In the genomic region with DNA sequence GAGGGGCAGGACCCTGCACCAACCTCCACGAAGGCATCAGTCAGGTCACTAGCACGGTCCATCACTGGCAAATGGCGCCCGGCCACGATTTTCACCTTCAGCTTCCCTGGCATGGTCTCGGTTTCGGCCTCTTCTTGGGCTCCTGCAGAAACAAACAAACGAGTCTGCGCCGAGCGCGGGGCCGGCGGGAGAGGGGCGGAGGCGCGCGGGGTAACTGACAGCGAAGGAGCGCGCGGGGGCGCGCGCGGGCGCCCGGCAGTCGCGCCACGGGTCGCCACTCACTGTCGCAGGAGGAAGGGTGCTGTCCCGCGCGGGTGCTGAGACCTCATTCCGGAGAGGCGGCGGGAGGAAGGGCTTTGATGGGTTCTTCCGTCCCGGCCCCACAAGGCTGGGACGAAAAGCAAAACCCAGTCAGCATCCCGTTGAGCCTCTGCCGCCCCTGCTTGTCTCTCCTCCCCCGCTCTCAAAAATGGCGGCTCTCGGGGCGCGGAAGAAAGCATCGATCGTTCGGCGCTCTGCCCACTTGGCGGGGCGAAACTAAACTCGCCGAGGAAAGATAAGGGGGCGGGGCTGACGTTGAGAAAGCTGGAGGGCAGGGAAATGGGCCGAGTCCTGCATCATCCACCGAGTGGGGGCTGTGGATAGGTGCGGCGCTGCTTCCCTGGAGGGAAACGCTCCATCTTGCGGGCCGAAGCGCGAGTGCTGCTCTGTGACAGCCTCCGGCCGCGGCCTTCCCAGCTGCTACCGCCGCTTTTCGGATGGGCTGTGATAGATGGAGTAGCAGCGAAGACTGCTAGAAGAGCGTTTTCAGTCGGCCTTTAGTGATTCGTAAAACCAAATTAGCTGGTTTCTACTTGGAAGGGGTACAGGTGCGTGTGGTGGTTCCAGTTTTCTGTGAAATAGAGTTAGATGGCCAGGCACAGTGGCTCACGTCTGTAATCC, we compare ENCODE assay signal across 8 cellular contexts. TPM values are rescaled to one million over a fixed set of nuclear protein-coding genes. Genes with fewer than 3 reads are reported as not detected.
DNase-seq lines count a peak whose midpoint lies in the region; ATAC-seq and TF ChIP-seq lines count a peak whose summit lies in the region.

Gene C2CD5, minus strand, starts transcription at position 505 of the 942 bp plus-strand sequence. Its CDS starts 392 bp downstream, at position 113.

- peaks cover 18% of the 10 kb centered on the region for H3K79me2 ChIP-seq in SK-N-SH (ENCODE audit: insufficient read depth)

- no peaks in the 10 kb centered on the region for H3K9me2 ChIP-seq in SK-N-SH

- peaks cover 40% of the 10 kb centered on the region for H3K4me1 Mint-ChIP-seq in activated naive CD4-positive, alpha-beta T cell treated with anti-CD3 and anti-CD28 coated beads, Interleukin-2, amount 50 U/mL, for 24 hours

- peak within 1 kb of the TSS; percentile 95 for H3K4me3 Mint-ChIP-seq in activated naive CD4-positive, alpha-beta T cell treated with anti-CD3 and anti-CD28 coated beads, Interleukin-2, amount 50 U/mL, for 24 hours

- H3K36me3 Mint-ChIP-seq in activated naive CD4-positive, alpha-beta T cell treated with anti-CD3 and anti-CD28 coated beads, Interleukin-2, amount 50 U/mL, for 24 hours = peaks cover 8% of the 10 kb centered on the region

- peak; percentile 36 for TF ChIP-seq RAD21 in SK-N-SH (IDR thresholded peaks at IDR 0.05; ENCODE audit: low read length)

- TF ChIP-seq EP300 in SK-N-SH (IDR thresholded peaks at IDR 0.05; ENCODE audit: borderline replicate concordance in 1 of 2, low read depth in 1 of 2, low read length in 1 of 2) = no peak

- H3K4me2 ChIP-seq in SK-N-SH = peak within 1 kb of the TSS; percentile 79

- H3K27ac Mint-ChIP-seq in activated naive CD4-positive, alpha-beta T cell treated with anti-CD3 and anti-CD28 coated beads, Interleukin-2, amount 50 U/mL, for 24 hours = peak within 1 kb of the TSS; percentile 98

- no peaks in the 10 kb centered on the region for H3K9me3 ChIP-seq in SK-N-SH
- H3K9me3 ChIP-seq in testis = no peaks in the 10 kb centered on the region

- intact Hi-C loops in testis (cut with DNase I; ENCODE audit: low total_unique reads) = no loop called here

- H3K9me3 Mint-ChIP-seq in activated naive CD4-positive, alpha-beta T cell treated with anti-CD3 and anti-CD28 coated beads, Interleukin-2, amount 50 U/mL, for 24 hours = no peaks in the 10 kb centered on the region

- CTCF ChIA-PET in SK-N-SH (lab: Yijun Ruan, JAX) = interaction anchor here (0.7 to 1.5 kb wide), 5 partner anchors 12 to 463 kb away, joined by 3 to 6 read pairs (median 4); no protein-coding TSS in a partner anchor

- peak; percentile 20 for TF ChIP-seq CTCF in HFF-Myc (IDR thresholded peaks at IDR 0.05; ENCODE audit: low read depth, low read length, missing control alignments)
- TF ChIP-seq CTCF in SK-N-SH (IDR thresholded peaks at IDR 0.05) = peak; percentile 34
- TF ChIP-seq CTCF in omental fat pad (IDR thresholded peaks at IDR 0.05) = no peak
- peak in 1 of 3 experiments; percentile 24 for TF ChIP-seq CTCF in testis (IDR thresholded peaks at IDR 0.05)

- ATAC-seq in omental fat pad (ENCODE audit: low FRiP score) = peak; percentile 98

- H3K27me3 ChIP-seq in SK-N-SH (ENCODE audit: insufficient read depth) = no peaks in the 10 kb centered on the region
- H3K27me3 ChIP-seq in testis = no peaks in the 10 kb centered on the region

- peak within 1 kb of the TSS; percentile 77 for H3K4me3 ChIP-seq in GM08714 (ENCODE audit: low read length)
- peak within 1 kb of the TSS; percentile 87 for H3K4me3 ChIP-seq in HFF-Myc (replicated peaks; ENCODE audit: low read depth, low read length)
- peak within 1 kb of the TSS; percentile 77 for H3K4me3 ChIP-seq in SK-N-SH (ENCODE audit: low read depth in 2 of 2, low read length in 1 of 2)
- H3K4me3 ChIP-seq in testis = peak within 1 kb of the TSS; percentile 85 to 92

- peak within 1 kb of the TSS; percentile 99 for H2AFZ ChIP-seq in SK-N-SH (ENCODE audit: low read depth)

- H3K27me3 Mint-ChIP-seq in activated naive CD4-positive, alpha-beta T cell treated with anti-CD3 and anti-CD28 coated beads, Interleukin-2, amount 50 U/mL, for 24 hours = peaks cover 2% of the 10 kb centered on the region

- no peaks in the 10 kb centered on the region for H4K20me1 ChIP-seq in SK-N-SH (ENCODE audit: insufficient read depth)

- 1% methylated on average over 63 of the region's 80 CpGs for WGBS in SK-N-SH (ENCODE audit: low lambda C conversion rate)
- 1 to 2% methylated on average over 44 to 79 of the region's 80 CpGs for WGBS in testis, 2 donors

- H3F3A ChIP-seq in SK-N-SH (replicated peaks; ENCODE audit: insufficient read depth) = no peaks in the 10 kb centered on the region

- H3K27ac ChIP-seq in SK-N-SH (ENCODE audit: low read depth in 2 of 2, low read length in 1 of 2) (peak within 1 kb of the TSS; percentile 92 to 94), testis (peak within 1 kb of the TSS; percentile 97 to 98)

- TF ChIP-seq POLR2A in testis (IDR thresholded peaks at IDR 0.05) = peak; percentile 27

- peak within 1 kb of the TSS; percentile 82 for H3K9ac ChIP-seq in SK-N-SH

- DNase-seq in HFF-Myc (ENCODE audit: extremely low read depth, low read depth) = peak; percentile 91
- peak; percentile 94 for DNase-seq in MV-4-11 (lab: John Stamatoyannopoulos, UW)
- DNase-seq in SK-N-SH = peak; percentile 93
- DNase-seq in glomerular endothelial cell (ENCODE audit: extremely low read depth, low read depth, low spot score) = peak; percentile 78
- DNase-seq in omental fat pad (ENCODE audit: low spot score) = peak; percentile 79
- peak; percentile 98 for DNase-seq in testis

- H3K4me1 ChIP-seq in SK-N-SH (ENCODE audit: control insufficient read depth in 1 of 2, insufficient read depth in 2 of 2, low read depth in 1 of 2, low read length in 1 of 2) (no peaks in the 10 kb centered on the region; a peak in 1 of 4 replicates), testis (peaks cover 9% of the 10 kb centered on the region)

- H3K36me3 ChIP-seq in SK-N-SH (replicated peaks in 1 of 2; ENCODE audit: control insufficient read depth in 1 of 2, insufficient read depth in 2 of 2, low read length in 1 of 2) (peaks cover 0 to 9% of the 10 kb centered on the region in 2 experiments), testis (ENCODE audit: low read depth, missing control alignments) (no peaks in the 10 kb centered on the region)

- POLR2A ChIA-PET in SK-N-SH (lab: Yijun Ruan, JAX) = interaction anchor here (0.6 to 1.8 kb wide), 4 partner anchors 15 to 497 kb away, joined by 3 to 12 read pairs (median 3); partner anchors contain the start of gene ETNK1

TF ChIP-seq in SK-N-SH, 30 proteins besides CTCF, POLR2A, EP300 and RAD21 (continues in another document):
- TF ChIP-seq, protein P1, sequence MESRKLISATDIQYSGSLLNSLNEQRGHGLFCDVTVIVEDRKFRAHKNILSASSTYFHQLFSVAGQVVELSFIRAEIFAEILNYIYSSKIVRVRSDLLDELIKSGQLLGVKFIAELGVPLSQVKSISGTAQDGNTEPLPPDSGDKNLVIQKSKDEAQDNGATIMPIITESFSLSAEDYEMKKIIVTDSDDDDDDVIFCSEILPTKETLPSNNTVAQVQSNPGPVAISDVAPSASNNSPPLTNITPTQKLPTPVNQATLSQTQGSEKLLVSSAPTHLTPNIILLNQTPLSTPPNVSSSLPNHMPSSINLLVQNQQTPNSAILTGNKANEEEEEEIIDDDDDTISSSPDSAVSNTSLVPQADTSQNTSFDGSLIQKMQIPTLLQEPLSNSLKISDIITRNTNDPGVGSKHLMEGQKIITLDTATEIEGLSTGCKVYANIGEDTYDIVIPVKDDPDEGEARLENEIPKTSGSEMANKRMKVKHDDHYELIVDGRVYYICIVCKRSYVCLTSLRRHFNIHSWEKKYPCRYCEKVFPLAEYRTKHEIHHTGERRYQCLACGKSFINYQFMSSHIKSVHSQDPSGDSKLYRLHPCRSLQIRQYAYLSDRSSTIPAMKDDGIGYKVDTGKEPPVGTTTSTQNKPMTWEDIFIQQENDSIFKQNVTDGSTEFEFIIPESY (IDR thresholded peaks at IDR 0.05; ENCODE audit: borderline replicate concordance, low read depth) = peak; percentile 14; the same call in 1 of the 2 replicates
- TF ChIP-seq FOXJ3 (CRISPR knock-in tag; IDR thresholded peaks at IDR 0.05) (0 out of 2 replicates have a peak, but pooled peaks have one; percentile 18), IRF3 (IDR thresholded peaks at IDR 0.05; ENCODE audit: low read depth, low read length) (no peak), NFIC (IDR thresholded peaks at IDR 0.05; ENCODE audit: borderline replicate concordance) (peak; percentile 48; the same call in 1 of the 2 replicates), CHD2 (IDR thresholded peaks at IDR 0.05; ENCODE audit: low read length, partially characterized antibody) (peak; percentile 93), GABPA (IDR thresholded peaks at IDR 0.05; ENCODE audit: low read depth) (no peak), GATA2 (CRISPR knock-in tag; IDR thresholded peaks at IDR 0.05) (peak; percentile 86), YY1 (IDR thresholded peaks at IDR 0.05; ENCODE audit: low read depth) (peak; percentile 97), EZH2phosphoT487 (IDR thresholded peaks at IDR 0.05; ENCODE audit: borderline replicate concordance, low read depth) (no peak)

RNA-seq across cellular contexts. Expression of gene C2CD5, which starts in this region (rescaled TPM):
- polyA plus RNA-seq in SK-N-SH (2012; rRNA removed) = 9.2 and 12.1 TPM in 2 replicates
- polyA plus RNA-seq in SK-N-SH (2012; cell fraction: cytosol; rRNA removed) = 11.7 and 12.2 TPM in 2 replicates
- polyA plus RNA-seq in SK-N-SH (2012; cell fraction: nucleus; rRNA removed) = 12.5 and 28.0 TPM in 2 replicates
- 12.4 and 34.5 TPM in 2 replicates for total RNA-seq in glomerular endothelial cell
- 10 to 100 TPM; 19.0 to 56.1 (median 26.7) TPM for total RNA-seq in omental fat pad
- total RNA-seq in testis = 10 to 100 TPM; 42.7 to 58.3 TPM
- polyA plus RNA-seq in testis (ENCODE audit: insufficient read depth, low read depth, low replicate concordance) = 34.9 TPM

Comparison
In these comparisons a context has a peak if more than half of its experiments do, and no peak if none do; other contexts are left out.
1. Peak in every context shown above with its lines: DNase-seq, ATAC-seq, H3K4me3 ChIP-seq and H3K27ac ChIP-seq.
2. CTCF ChIP-seq: peak in HFF-Myc (single experiment) and SK-N-SH (single experiment); none in omental fat pad (0 of 3).